Comparison of ENCODE assay signal across 30 cellular contexts in genomic region chr12:67217647-67218046, GRCh38.
"Had no signal": no experiment of that assay in that cellular context is flagged by ENCODE, and none has a peak within 500 bp of the region (broad histone marks: within the 10 kb centered on the region; RNA-seq: fewer than 3 reads in every experiment).

No MANE protein-coding gene starts in this region.

- H3K79me2 ChIP-seq: hepatocyte had no signal

- DNase-seq: colonic mucosa; cortex of kidney; dermis blood vessel endothelial cell; dorsolateral prefrontal cortex; effector CD4-positive, alpha-beta T cell; effector CD8-positive, alpha-beta T cell; effector memory CD4-positive, alpha-beta T cell; effector memory CD8-positive, alpha-beta T cell; endodermal cell; erythroblast; esophagus squamous epithelium; foreskin fibroblast; foreskin keratinocyte; foreskin melanocyte; gastrocnemius medialis; glutamatergic neuron; head of caudate nucleus; heart left ventricle; heart right ventricle had no signal

- H3K9me3 ChIP-seq: colonic mucosa, esophagus muscularis mucosa, esophagus squamous epithelium, gastrocnemius medialis, gastroesophageal sphincter, heart left ventricle, heart right ventricle had no signal

- H3K4me1 ChIP-seq: colonic mucosa, esophagus squamous epithelium, foreskin keratinocyte, gastrocnemius medialis, heart left ventricle, heart right ventricle had no signal

- H3K27me3 ChIP-seq: colonic mucosa, esophagus muscularis mucosa, esophagus squamous epithelium, gastrocnemius medialis, gastroesophageal sphincter, heart left ventricle had no signal

- H2AFZ ChIP-seq: hepatocyte had no signal

- H3K36me3 ChIP-seq: colonic mucosa, esophagus muscularis mucosa, esophagus squamous epithelium, gastrocnemius medialis, gastroesophageal sphincter, heart left ventricle, heart right ventricle had no signal

- H3K4me3 Mint-ChIP-seq: dendritic cell treated with granulocyte-macrophage colony-stimulating factor and Interleukin-4, amounts not matched to agents 40 ng/mL and 50 ng/mL, for 4 days; effector memory CD8-positive, alpha-beta T cell; endodermal cell had no signal

- H3K27ac Mint-ChIP-seq: dendritic cell treated with granulocyte-macrophage colony-stimulating factor and Interleukin-4, amounts not matched to agents 40 ng/mL and 50 ng/mL, for 4 days; effector memory CD8-positive, alpha-beta T cell; endodermal cell had no signal

- ATAC-seq: effector memory CD8-positive, alpha-beta T cell; esophagus mucosa; foreskin keratinocyte; gastrocnemius medialis; gastroesophageal sphincter; heart left ventricle; heart right ventricle had no signal

- H3K27ac ChIP-seq: colonic mucosa, coronary artery, dorsolateral prefrontal cortex, epithelial cell of prostate, esophagus muscularis mucosa, esophagus squamous epithelium, foreskin keratinocyte, gastrocnemius medialis, gastroesophageal sphincter, heart left ventricle, heart right ventricle, hepatocyte had no signal

- H3K4me3 ChIP-seq: colonic mucosa, coronary artery, dorsolateral prefrontal cortex, esophagus muscularis mucosa, esophagus squamous epithelium, gastrocnemius medialis, gastroesophageal sphincter, heart left ventricle, heart right ventricle, hepatocyte had no signal

- H3K4me2 ChIP-seq: hepatocyte had no signal

- H3K9me3 Mint-ChIP-seq: dendritic cell treated with granulocyte-macrophage colony-stimulating factor and Interleukin-4, amounts not matched to agents 40 ng/mL and 50 ng/mL, for 4 days; effector memory CD8-positive, alpha-beta T cell; endodermal cell had no signal

- FAIRE-seq: colon, endometrium, endothelial cell of umbilical vein, frontal cortex had no signal

- H3K4me1 Mint-ChIP-seq: endodermal cell had no signal
